In the genomic region with DNA sequence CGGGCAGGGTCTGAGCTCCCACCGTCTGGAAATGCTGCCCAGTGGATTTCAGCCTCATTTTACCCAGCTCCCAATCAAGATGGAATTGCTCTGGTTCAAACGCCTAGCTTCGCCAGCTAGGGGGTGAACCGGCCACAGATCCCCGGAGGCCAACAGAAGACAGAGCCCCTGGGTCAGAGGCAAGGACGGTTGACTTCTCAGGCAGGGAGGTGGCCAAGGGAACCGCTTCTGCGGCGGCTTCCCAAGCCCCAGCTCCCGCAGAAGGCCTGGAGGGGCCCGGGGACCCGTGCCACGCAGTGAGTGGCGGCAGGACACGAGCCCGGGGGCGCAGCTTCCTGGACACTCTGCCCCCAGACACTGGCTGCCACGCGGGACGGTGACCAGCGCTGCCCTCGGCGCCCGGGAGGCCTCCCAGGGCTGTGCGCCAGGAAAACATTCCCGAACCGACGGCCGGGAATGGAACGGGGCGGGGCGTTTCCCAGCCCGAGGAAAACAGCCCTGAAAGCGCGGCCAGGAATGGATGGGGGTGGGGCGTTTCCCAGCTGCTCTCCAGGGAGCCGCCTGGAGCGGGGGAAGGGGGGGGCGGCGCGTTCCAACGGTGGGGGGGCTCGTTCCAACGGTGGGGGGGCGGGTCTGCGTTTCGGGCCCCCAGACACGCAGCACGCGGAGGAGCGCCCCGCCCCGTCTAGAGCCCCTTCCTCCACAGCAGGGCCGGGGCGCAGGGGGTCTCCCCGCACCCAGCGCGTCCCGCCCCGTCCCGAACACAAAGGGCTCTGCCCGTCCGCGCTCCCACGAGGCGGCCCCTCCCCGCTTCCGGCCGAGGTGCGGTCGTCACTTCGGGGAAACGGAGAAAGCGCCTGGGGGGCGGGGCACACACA, we compare ENCODE assay signal across 8 cellular contexts. TPM values are rescaled to one million over a fixed set of nuclear protein-coding genes. Genes with fewer than 3 reads are reported as not detected.
DNase-seq lines count a peak whose midpoint lies in the region; ATAC-seq and TF ChIP-seq lines count a peak whose summit lies in the region.

No MANE protein-coding gene starts in this region.

- peak overlapping the region; percentile 29; the same call in 1 of the 2 replicates for H3K4me3 ChIP-seq in GM08714 (ENCODE audit: low read length)
- peak overlapping the region; percentile 36 for H3K4me3 ChIP-seq in SJSA1
- peak overlapping the region; percentile 58 for H3K4me3 ChIP-seq in osteoblast (ENCODE audit: insufficient read depth, low read length)

- H3K27me3 ChIP-seq in SJSA1 (replicated peaks) (0 out of 2 replicates have a peak, but pooled peaks cover 5% of the 10 kb centered on the region), osteoblast (ENCODE audit: insufficient read depth, low read length) (peaks cover 5% of the 10 kb centered on the region)

- peak; percentile 93 to 97 for DNase-seq in SJSA1 (ENCODE audit: low read depth in 1 of 2, low spot score in 2 of 2)
- DNase-seq in germinal center (ENCODE audit: low spot score), result peak; percentile 70
- DNase-seq in osteoblast (ENCODE audit: insufficient read length, low spot score, missing footprints), result peak; percentile 99

- peak overlapping the region; percentile 50 for H2AFZ ChIP-seq in osteoblast (ENCODE audit: low read length)

- TF ChIP-seq CTCF in osteoblast (IDR thresholded peaks at IDR 0.05; ENCODE audit: extremely low read depth, low read depth, low read length), result no peak

- H3K9me3 ChIP-seq in SJSA1 (replicated peaks) (0 out of 2 replicates have a peak, but pooled peaks cover 2% of the 10 kb centered on the region), osteoblast (ENCODE audit: low read depth, low read length) (peaks cover under 1% of the 10 kb centered on the region)

- ATAC-seq in HG03460 (IDR thresholded peaks at IDR 0.05; ENCODE audit: unreplicated experiment) (peak; percentile 71), HG03520 (IDR thresholded peaks at IDR 0.05; ENCODE audit: unreplicated experiment) (no peak)

- peak overlapping the region; percentile 99 for H3K27ac ChIP-seq in SJSA1
- peak overlapping the region; percentile 98 for H3K27ac ChIP-seq in osteoblast (ENCODE audit: low read depth, low read length)
- peak overlapping the region; percentile 93 for H3K27ac ChIP-seq in temporal lobe (ENCODE audit: low read depth, low read length)

- no peaks in the 10 kb centered on the region; the same call in 1 of the 2 replicates for H3K36me3 ChIP-seq in SJSA1
- H3K36me3 ChIP-seq in osteoblast (ENCODE audit: insufficient read depth, low read length), result no peaks in the 10 kb centered on the region

- peaks cover 42% of the 10 kb centered on the region for H3K4me1 Mint-ChIP-seq in activated naive CD4-positive, alpha-beta T cell treated with anti-CD3 and anti-CD28 coated beads, Interleukin-2, amount 50 U/mL, for 24 hours

- H3K4me3 Mint-ChIP-seq in activated naive CD4-positive, alpha-beta T cell treated with anti-CD3 and anti-CD28 coated beads, Interleukin-2, amount 50 U/mL, for 24 hours, result peak overlapping the region; percentile 80

- peaks cover 9% of the 10 kb centered on the region for H3K4me1 ChIP-seq in SJSA1 (replicated peaks)
- peaks cover 24% of the 10 kb centered on the region for H3K4me1 ChIP-seq in osteoblast (ENCODE audit: insufficient read depth, low read length)

- no peaks in the 10 kb centered on the region for H3K27me3 Mint-ChIP-seq in activated naive CD4-positive, alpha-beta T cell treated with anti-CD3 and anti-CD28 coated beads, Interleukin-2, amount 50 U/mL, for 24 hours

- H3K27ac Mint-ChIP-seq in activated naive CD4-positive, alpha-beta T cell treated with anti-CD3 and anti-CD28 coated beads, Interleukin-2, amount 50 U/mL, for 24 hours, result peak overlapping the region; percentile 92

- H3K79me2 ChIP-seq in osteoblast (ENCODE audit: insufficient read depth, low read length), result no peaks in the 10 kb centered on the region

- no peaks in the 10 kb centered on the region for H4K20me1 ChIP-seq in osteoblast (ENCODE audit: insufficient read depth, low read length)

- H3K9me3 Mint-ChIP-seq in activated naive CD4-positive, alpha-beta T cell treated with anti-CD3 and anti-CD28 coated beads, Interleukin-2, amount 50 U/mL, for 24 hours, result no peaks in the 10 kb centered on the region

- H3K36me3 Mint-ChIP-seq in activated naive CD4-positive, alpha-beta T cell treated with anti-CD3 and anti-CD28 coated beads, Interleukin-2, amount 50 U/mL, for 24 hours, result no peaks in the 10 kb centered on the region

- peak overlapping the region; percentile 77 for H3K4me2 ChIP-seq in osteoblast (ENCODE audit: insufficient read depth, low read length)

RNA-seq across cellular contexts. Expression of a gene that starts 13.5 kb away (rescaled TPM):
- total RNA-seq in SJSA1 (2014; rRNA removed; shearing (Covaris generic)), result not detected in 2 replicates
- total RNA-seq in osteoblast (0.88 and 2.2 TPM in 2 replicates), temporal lobe (67.6 TPM)

RNA-seq across cellular contexts. Expression of a gene that starts 35.2 kb away (rescaled TPM):
- 43.5 and 63.1 TPM in 2 replicates for total RNA-seq in SJSA1 (2014; rRNA removed; shearing (Covaris generic))
- total RNA-seq in osteoblast, result 98.4 and 116 TPM in 2 replicates
- total RNA-seq in temporal lobe, result 5.2 TPM

RNA-seq across cellular contexts. Expression of a gene that starts 38.2 kb away (rescaled TPM):
- total RNA-seq in SJSA1 (2014; rRNA removed; shearing (Covaris generic)), result 1.9 and 5.7 TPM in 2 replicates
- total RNA-seq in osteoblast, result 0.88 and 2.5 TPM in 2 replicates
- 0.74 TPM for total RNA-seq in temporal lobe

RNA-seq across cellular contexts. Expression of a gene that starts 42.0 kb away (rescaled TPM):
- total RNA-seq in SJSA1 (2014; rRNA removed; shearing (Covaris generic)), result 0.37 TPM in 1 of 2 replicates, not detected in the other
- total RNA-seq in osteoblast (48.6 and 64.4 TPM in 2 replicates), temporal lobe (3.9 TPM)

RNA-seq across cellular contexts. Expression of a gene that starts 48.2 kb away (rescaled TPM):
- total RNA-seq in SJSA1 (2014; rRNA removed; shearing (Covaris generic)), result 6.0 and 16.3 TPM in 2 replicates
- 54.5 and 105 TPM in 2 replicates for total RNA-seq in osteoblast
- 2.0 TPM for total RNA-seq in temporal lobe

Comparison
In these comparisons a context has a peak if more than half of its experiments do, and no peak if none do; other contexts are left out.
1. RNA of a gene that starts 13.5 kb away (total RNA-seq): 67.6 TPM in temporal lobe (single experiment); 0.88 to 2.2 TPM in osteoblast and not detected in SJSA1; every median in the first group is over 10 times any median in the second.
2. Peak in every context shown above with its lines, with median percentiles within 50 percentile points of each other: H3K4me3 ChIP-seq, DNase-seq and H3K27ac ChIP-seq.